In the genomic region with DNA sequence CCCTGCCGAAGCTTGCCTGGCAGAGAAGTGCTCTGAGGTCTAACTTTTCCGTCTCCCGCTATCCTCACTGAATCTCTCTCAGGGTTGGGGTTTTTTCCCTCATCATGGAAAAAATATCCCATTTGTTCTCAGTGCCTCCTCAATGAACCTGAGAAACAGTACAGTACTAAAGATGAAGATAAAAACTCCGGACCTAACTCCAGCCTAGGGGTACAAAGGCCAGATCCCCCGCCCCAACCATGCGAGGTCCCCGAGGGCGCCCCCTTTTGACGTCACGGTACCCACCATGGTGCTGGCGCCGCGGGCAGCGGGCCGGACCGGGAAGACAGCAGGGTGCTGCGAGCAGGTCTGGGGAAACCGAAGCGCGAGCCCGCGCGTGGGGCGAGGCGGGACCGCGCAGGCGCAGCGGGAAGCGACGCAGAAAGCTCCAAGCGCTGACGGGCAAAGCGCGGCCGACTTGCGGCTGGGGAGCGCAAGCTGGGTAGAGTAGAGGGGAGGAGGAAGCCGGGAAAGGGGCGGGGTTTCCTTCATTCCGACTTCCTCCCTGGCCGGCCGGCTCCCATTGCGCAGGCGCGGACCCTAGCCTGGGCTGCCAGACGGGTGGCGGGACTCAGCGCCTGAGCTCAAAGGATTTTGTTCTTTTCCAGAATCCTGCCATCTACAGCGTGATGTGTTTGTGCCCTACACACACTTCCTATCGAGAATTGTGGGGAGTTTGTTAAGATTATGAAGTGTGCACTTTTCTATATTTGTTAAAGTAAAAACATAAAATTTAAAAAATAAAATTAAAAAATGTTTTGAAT, we compare ENCODE assay signal across 8 cellular contexts. TPM values are rescaled to one million over a fixed set of nuclear protein-coding genes. Genes with fewer than 3 reads are reported as not detected.
DNase-seq lines count a peak whose midpoint lies in the region; ATAC-seq and TF ChIP-seq lines count a peak whose summit lies in the region.

A gene (minus strand): TSS at position 497 of the 803 bp plus-strand sequence. CDS start 209 bp downstream, at position 288.

- peak within 1 kb of the TSS; percentile 97 for H3K4me3 Mint-ChIP-seq in nephron progenitor cell
- peak within 1 kb of the TSS; percentile 98 to 99 for H3K4me3 Mint-ChIP-seq in stimulated activated naive CD8-positive, alpha-beta T cell treated with anti-CD3 and anti-CD28 coated beads, Interleukin-15, amount 100 ng/mL, for 72 hours

- H3K4me1 Mint-ChIP-seq in nephron progenitor cell = peaks cover 20% of the 10 kb centered on the region
- peaks cover 28% of the 10 kb centered on the region for H3K4me1 Mint-ChIP-seq in stimulated activated naive CD8-positive, alpha-beta T cell treated with anti-CD3 and anti-CD28 coated beads, Interleukin-15, amount 100 ng/mL, for 72 hours

- H3K9me3 Mint-ChIP-seq in nephron progenitor cell = no peaks in the 10 kb centered on the region
- no peaks in the 10 kb centered on the region for H3K9me3 Mint-ChIP-seq in stimulated activated naive CD8-positive, alpha-beta T cell treated with anti-CD3 and anti-CD28 coated beads, Interleukin-15, amount 100 ng/mL, for 72 hours

- H3K4me3 ChIP-seq in RWPE2 (ENCODE audit: severe bottlenecking) = peak within 1 kb of the TSS; percentile 67
- peak within 1 kb of the TSS; percentile 77 for H3K4me3 ChIP-seq in fibroblast of pulmonary artery (replicated peaks; ENCODE audit: low read depth, low read length)

- DNase-seq in ELF-1 (ENCODE audit: low read depth, low spot score) (peak; percentile 99), H4 (ENCODE audit: low spot score) (peak; percentile 92), LoVo (ENCODE audit: low spot score) (peak; percentile 96), RWPE2 (ENCODE audit: low spot score) (peak; percentile 96), fibroblast of pulmonary artery (ENCODE audit: low read depth) (peak; percentile 98), nephron progenitor cell (peak; percentile 99)
- DNase-seq in activated effector memory CD4-positive, alpha-beta T cell treated with Interleukin-2 at 50 U/mL for 16 hours = peak; percentile 95
- peak; percentile 97 to 98 for DNase-seq in stimulated activated naive CD8-positive, alpha-beta T cell treated with anti-CD3 and anti-CD28 coated beads, Interleukin-15, amount 100 ng/mL, for 72 hours

- peaks cover 11% of the 10 kb centered on the region for H3K4me1 ChIP-seq in RWPE2 (ENCODE audit: insufficient read depth, poor library complexity, severe bottlenecking)

- ATAC-seq in RWPE2 (ENCODE audit: low read depth) = peak; percentile 96
- peak; percentile 98 for ATAC-seq in stimulated activated naive CD8-positive, alpha-beta T cell treated with anti-CD3 and anti-CD28 coated beads, Interleukin-15, amount 100 ng/mL, for 72 hours

- TF ChIP-seq CTCF in RWPE2 (IDR thresholded peaks at IDR 0.05; ENCODE audit: poor library complexity, severe bottlenecking) = peak; percentile 34
- TF ChIP-seq CTCF in fibroblast of pulmonary artery (IDR thresholded peaks at IDR 0.05; ENCODE audit: low read length, missing control alignments) = no peak
- TF ChIP-seq CTCF in nephron progenitor cell (IDR thresholded peaks at IDR 0.05) = no peak

- H3K27me3 Mint-ChIP-seq in nephron progenitor cell (ENCODE audit: low read depth, poor library complexity) = no peaks in the 10 kb centered on the region
- H3K27me3 Mint-ChIP-seq in stimulated activated naive CD8-positive, alpha-beta T cell treated with anti-CD3 and anti-CD28 coated beads, Interleukin-15, amount 100 ng/mL, for 72 hours = no peaks in the 10 kb centered on the region

- H3K9me3 ChIP-seq in RWPE2 (ENCODE audit: severe bottlenecking) = no peaks in the 10 kb centered on the region

- peaks cover 28% of the 10 kb centered on the region for H3K36me3 ChIP-seq in RWPE2 (ENCODE audit: low read depth)

- H3K36me3 Mint-ChIP-seq in nephron progenitor cell (ENCODE audit: low read depth) = peaks cover 8% of the 10 kb centered on the region

- H3K27ac ChIP-seq in RWPE2 (ENCODE audit: poor library complexity, severe bottlenecking) = peak within 1 kb of the TSS; percentile 68

- peak within 1 kb of the TSS; percentile 92 for H3K27ac Mint-ChIP-seq in nephron progenitor cell
- peak within 1 kb of the TSS; percentile 91 to 99 for H3K27ac Mint-ChIP-seq in stimulated activated naive CD8-positive, alpha-beta T cell treated with anti-CD3 and anti-CD28 coated beads, Interleukin-15, amount 100 ng/mL, for 72 hours

- no peaks in the 10 kb centered on the region for H3K27me3 ChIP-seq in RWPE2 (ENCODE audit: insufficient read depth, poor library complexity, severe bottlenecking)

RNA-seq across cellular contexts. Expression of the gene that starts here (rescaled TPM):
- 108 and 123 TPM in 2 replicates for total RNA-seq in H4 (2014; rRNA removed; shearing (Covaris generic))

Comparison
In these comparisons a context has a peak if more than half of its experiments do, and no peak if none do; other contexts are left out.
1. Peak in every context shown above with its lines: DNase-seq, ATAC-seq, H3K4me3 ChIP-seq and H3K27ac ChIP-seq.